ENCODE assay signal across 1 cellular context in genomic region chr12:120978296-120979219, GRCh38.
TF ChIP-seq lines count a peak whose summit lies in the region.

HNF1A (plus strand) TSS chr12:120978543; CDS start chr12:120978769, 226 bp downstream.

TF ChIP-seq in HepG2, 621 proteins besides CTCF, POLR2A, EP300 and RAD21 (continued from another document):
- TF ChIP-seq ZNF142 (CRISPR knock-in tag; IDR thresholded peaks at IDR 0.05) (0 out of 2 replicates have a peak, but pooled peaks have one; percentile 50), SNAI1 (CRISPR knock-in tag; IDR thresholded peaks at IDR 0.05; ENCODE audit: borderline replicate concordance) (peak; percentile 79; the same call in 1 of the 2 replicates), AGO2 (optimal IDR thresholded peaks at IDR 0.05; ENCODE audit: low read depth, low read length) (peak; percentile 97), IKZF5 (CRISPR knock-in tag; IDR thresholded peaks at IDR 0.05) (peak; percentile 92), RCOR2 (CRISPR knock-in tag; IDR thresholded peaks at IDR 0.05) (peak; percentile 74; the same call in 1 of the 2 replicates), PRDM4 (CRISPR knock-in tag; IDR thresholded peaks at IDR 0.05; ENCODE audit: borderline replicate concordance) (no peak), ZNF563 (CRISPR knock-in tag; IDR thresholded peaks at IDR 0.05) (peak; percentile 32; the same call in 1 of the 2 replicates), PAWR (CRISPR knock-in tag; IDR thresholded peaks at IDR 0.05; ENCODE audit: borderline replicate concordance) (no peak), ZNF891 (CRISPR knock-in tag; IDR thresholded peaks at IDR 0.05) (0 out of 2 replicates have a peak, but pooled peaks have one; percentile 8), SRSF1 (optimal IDR thresholded peaks at IDR 0.05; ENCODE audit: low read depth, low read length) (no peak), ZNF275 (CRISPR knock-in tag; IDR thresholded peaks at IDR 0.05; ENCODE audit: borderline replicate concordance) (0 out of 2 replicates have a peak, but pooled peaks have one; percentile 24), FOXK1 (CRISPR knock-in tag; IDR thresholded peaks at IDR 0.05; ENCODE audit: borderline replicate concordance, low read depth) (peak; percentile 82), ZNF33B (CRISPR knock-in tag; IDR thresholded peaks at IDR 0.05) (peak; percentile 77; the same call in 1 of the 2 replicates), ZNF263 (CRISPR knock-in tag; IDR thresholded peaks at IDR 0.05) (no peak), DR1 (CRISPR knock-in tag; IDR thresholded peaks at IDR 0.05) (peak; percentile 44; the same call in 1 of the 2 replicates), YY1 (IDR thresholded peaks at IDR 0.05; ENCODE audit: insufficient read depth, insufficient replicate concordance, low read depth, low read length) (peak; percentile 89), MLXIP (CRISPR knock-in tag; IDR thresholded peaks at IDR 0.05; ENCODE audit: borderline replicate concordance) (no peak), MTF2 (CRISPR knock-in tag; IDR thresholded peaks at IDR 0.05; ENCODE audit: borderline replicate concordance) (no peak), ZNF792 (CRISPR knock-in tag; IDR thresholded peaks at IDR 0.05) (peak; percentile 74; the same call in 1 of the 2 replicates), RXRA (CRISPR knock-in tag; IDR thresholded peaks at IDR 0.05) (peak; percentile 46; the same call in 1 of the 2 replicates), ZNF713 (CRISPR knock-in tag; IDR thresholded peaks at IDR 0.05) (0 out of 2 replicates have a peak, but pooled peaks have one; percentile 73), PITX1 (CRISPR knock-in tag; IDR thresholded peaks at IDR 0.05) (peak; percentile 94), ZZZ3 (CRISPR knock-in tag; IDR thresholded peaks at IDR 0.05; ENCODE audit: borderline replicate concordance) (0 out of 2 replicates have a peak, but pooled peaks have one; percentile 23), SP5 (CRISPR knock-in tag; IDR thresholded peaks at IDR 0.05; ENCODE audit: borderline replicate concordance, low read depth) (0 out of 2 replicates have a peak, but pooled peaks have one; percentile 39), POLR2AphosphoS5 (IDR thresholded peaks at IDR 0.05; ENCODE audit: low read depth, low read length) (peak; percentile 80), KDM5B (CRISPR knock-in tag; IDR thresholded peaks at IDR 0.05; ENCODE audit: borderline replicate concordance) (peak; percentile 46; the same call in 1 of the 2 replicates), ZNF749 (CRISPR knock-in tag; IDR thresholded peaks at IDR 0.05; ENCODE audit: borderline replicate concordance) (0 out of 2 replicates have a peak, but pooled peaks have one; percentile 21), HNF4G (IDR thresholded peaks at IDR 0.05; ENCODE audit: borderline replicate concordance, low read depth, low read length) (peak; percentile 99), HNF4G (CRISPR knock-in tag; IDR thresholded peaks at IDR 0.05; ENCODE audit: borderline replicate concordance, low read depth) (peak; percentile 98), ZBTB46 (CRISPR knock-in tag; IDR thresholded peaks at IDR 0.05; ENCODE audit: borderline replicate concordance) (peak; percentile 99), ARID5B (CRISPR knock-in tag; IDR thresholded peaks at IDR 0.05) (peak; percentile 85), ZSCAN25 (CRISPR knock-in tag; IDR thresholded peaks at IDR 0.05) (peak; percentile 99), ZSCAN9 (CRISPR knock-in tag; IDR thresholded peaks at IDR 0.05; ENCODE audit: borderline replicate concordance) (peak; percentile 79; the same call in 1 of the 2 replicates), ZNF446 (CRISPR knock-in tag; IDR thresholded peaks at IDR 0.05) (no peak), ZEB1 (IDR thresholded peaks at IDR 0.05; ENCODE audit: insufficient replicate concordance, low read depth) (peak; percentile 81), ASH2L (IDR thresholded peaks at IDR 0.05; ENCODE audit: insufficient read length, low read depth, low read length) (peak; percentile 96), ZNF33A (CRISPR knock-in tag; IDR thresholded peaks at IDR 0.05; ENCODE audit: borderline replicate concordance) (no peak), NCOA2 (CRISPR knock-in tag; IDR thresholded peaks at IDR 0.05) (peak; percentile 87)
